7 cellular contexts compared by ENCODE assay signal in the genomic region with DNA sequence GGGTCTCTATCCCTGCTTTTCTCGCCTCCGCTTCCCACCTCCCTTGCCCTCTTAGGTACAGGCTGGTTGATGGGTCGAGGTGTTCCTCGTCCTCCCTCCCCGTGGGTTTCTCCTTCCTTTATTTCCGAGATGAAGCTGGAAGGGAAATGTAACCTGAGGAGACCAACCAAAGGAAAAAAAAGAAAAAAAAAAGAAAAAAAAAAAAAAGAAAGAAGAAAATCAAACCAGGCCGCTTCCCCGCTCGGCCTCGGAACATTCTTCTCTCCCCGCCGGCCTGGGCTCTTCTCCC. TPM values are rescaled to one million over a fixed set of nuclear protein-coding genes. Genes with fewer than 3 reads are reported as not detected.
A peak's percentile ranks its signal among the peaks of the same experiment; 100 is the strongest.
DNase-seq lines count a peak whose midpoint lies in the region; ATAC-seq and TF ChIP-seq lines count a peak whose summit lies in the region.
"Had no signal": no experiment of that assay in that cellular context is flagged by ENCODE, and none has a peak within 500 bp of the region (broad histone marks: within the 10 kb centered on the region; RNA-seq: fewer than 3 reads in every experiment).

No MANE protein-coding gene starts in this region.

- peak overlapping the region; percentile 96 for H3K27ac ChIP-seq in epithelial cell of prostate
- H3K27ac ChIP-seq: HL-60 had no signal

- H3K27me3 ChIP-seq in NT2/D1 (ENCODE audit: insufficient read depth, insufficient read length), result no peaks in the 10 kb centered on the region

- H3K9ac ChIP-seq in NT2/D1 (ENCODE audit: insufficient read length, low read depth), result peak overlapping the region; percentile 67

- no peaks in the 10 kb centered on the region for H3K36me3 ChIP-seq in NT2/D1 (ENCODE audit: insufficient read depth, insufficient read length, low read length)

- no peak for TF ChIP-seq CTCF in omental fat pad (IDR thresholded peaks at IDR 0.05)

- peaks cover 12 to 13% of the 10 kb centered on the region in 2 donors for H3K27me3 Mint-ChIP-seq in stimulated activated naive B cell treated with anti-CD40 and anti-IgM and Interleukin-4, amounts not matched to agents 10 μg/mL and 1 μg/mL and 100 μg/mL, for 72 hours

- H3K4me3 Mint-ChIP-seq in stimulated activated naive B cell treated with anti-CD40 and anti-IgM and Interleukin-4, amounts not matched to agents 10 μg/mL and 1 μg/mL and 100 μg/mL, for 72 hours, result peak overlapping the region; percentile 77 to 80

- H3K27ac Mint-ChIP-seq in stimulated activated naive B cell treated with anti-CD40 and anti-IgM and Interleukin-4, amounts not matched to agents 10 μg/mL and 1 μg/mL and 100 μg/mL, for 72 hours, result no peak overlapping the region

- H3K9me3 Mint-ChIP-seq in stimulated activated naive B cell treated with anti-CD40 and anti-IgM and Interleukin-4, amounts not matched to agents 10 μg/mL and 1 μg/mL and 100 μg/mL, for 72 hours, result no peaks in the 10 kb centered on the region

- in situ Hi-C loops in ACHN (cut with HindIII; ENCODE audit: low pct_ligation_motif_present, low pct_unique_long_range_greater_than_20kb, low sequenced_read_pairs), result no loop called here

- peaks cover 26 to 38% of the 10 kb centered on the region in 2 donors for H3K4me1 Mint-ChIP-seq in stimulated activated naive B cell treated with anti-CD40 and anti-IgM and Interleukin-4, amounts not matched to agents 10 μg/mL and 1 μg/mL and 100 μg/mL, for 72 hours

- DNase-seq in NT2/D1 (ENCODE audit: low read depth, low spot score), result no peak
- no peak for DNase-seq in epithelial cell of prostate (ENCODE audit: low read depth, low spot score)
- no peak for DNase-seq in stimulated activated naive B cell treated with anti-CD40 and anti-IgM and Interleukin-4, amounts not matched to agents 10 μg/mL and 1 μg/mL and 100 μg/mL, for 72 hours
- no peak for DNase-seq in omental fat pad (ENCODE audit: low spot score)
- DNase-seq in ACHN, result no peak
- no peak for DNase-seq in COLO829 (ENCODE audit: low spot score)

- peak overlapping the region; percentile 47 for H3K4me3 ChIP-seq in NT2/D1 (ENCODE audit: insufficient read length, low read depth)

- peaks cover 2% of the 10 kb centered on the region for H3K4me1 ChIP-seq in NT2/D1 (ENCODE audit: insufficient read depth, insufficient read length)

- no peaks in the 10 kb centered on the region for H3K36me3 Mint-ChIP-seq in stimulated activated naive B cell treated with anti-CD40 and anti-IgM and Interleukin-4, amounts not matched to agents 10 μg/mL and 1 μg/mL and 100 μg/mL, for 72 hours

- ATAC-seq in stimulated activated naive B cell treated with anti-CD40 and anti-IgM and Interleukin-4, amounts not matched to agents 10 μg/mL and 1 μg/mL and 100 μg/mL, for 72 hours (replicated peaks), result no peak
- ATAC-seq in omental fat pad (ENCODE audit: low FRiP score), result no peak

- H3K9me3 ChIP-seq in NT2/D1 (ENCODE audit: insufficient read depth, low read length), result no peaks in the 10 kb centered on the region

RNA-seq across cellular contexts. Expression of a gene that starts 1.7 kb away (rescaled TPM):
- total RNA-seq in omental fat pad, result 10 to 100 TPM in 3 of 4 donors, 1 to 10 TPM in 1; 9.2 to 53.3 (median 23.3) TPM

RNA-seq across cellular contexts. Expression of a gene that starts 26.5 kb away (rescaled TPM):
- total RNA-seq in omental fat pad, result 10 to 100 TPM in 2 of 4 donors, 1 to 10 TPM in 2; 9.0 to 18.0 (median 13.2) TPM

RNA-seq across cellular contexts. Expression of a gene that starts 31.4 kb away (rescaled TPM):
- 100 to 1,000 TPM in 1 of 4 donors, 10 to 100 TPM in 2, 1 to 10 TPM in 1; 9.7 to 144 (median 45.6) TPM for total RNA-seq in omental fat pad

RNA-seq across cellular contexts. Expression of a gene that starts 32.5 kb away (rescaled TPM):
- total RNA-seq in omental fat pad, result 10 to 100 TPM in 3 of 4 donors, 1 to 10 TPM in 1; 4.6 to 24.9 (median 13.0) TPM

RNA-seq across cellular contexts. Expression of a gene that starts 55.0 kb away (rescaled TPM):
- total RNA-seq in omental fat pad, result 10 to 100 TPM in 3 of 4 donors, 1 to 10 TPM in 1; 5.0 to 16.7 (median 12.6) TPM
